In the genomic region with DNA sequence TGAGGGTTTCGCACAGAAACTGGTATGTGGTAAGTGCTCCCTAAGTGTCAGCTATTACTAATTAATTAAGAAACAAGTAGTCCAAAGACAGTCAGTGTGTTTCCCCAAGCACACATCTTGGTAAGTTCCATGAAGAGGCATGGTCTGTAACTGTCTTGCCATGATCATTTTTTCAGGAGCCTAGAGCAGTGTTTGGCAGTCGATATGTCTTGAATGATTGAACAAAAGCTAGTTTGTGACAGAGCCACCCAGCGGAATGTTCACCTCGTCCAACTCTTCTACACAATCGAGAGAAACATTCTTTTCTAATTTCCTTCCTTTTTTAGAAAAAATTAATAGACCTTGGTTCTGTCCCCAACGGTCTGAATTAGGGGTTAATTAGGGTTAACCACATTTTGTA, we compare ENCODE assay signal across 8 cellular contexts. TPM values are rescaled to one million over a fixed set of nuclear protein-coding genes. Genes with fewer than 3 reads are reported as not detected.
DNase-seq lines count a peak whose midpoint lies in the region; ATAC-seq and TF ChIP-seq lines count a peak whose summit lies in the region.

No MANE protein-coding gene starts in this region.

- H3K79me1 ChIP-seq in H9 (ENCODE audit: insufficient read depth, low read depth, low read length, poor library complexity, severe bottlenecking) = no peaks in the 10 kb centered on the region

- H3K4me2 ChIP-seq in H9 (ENCODE audit: insufficient read depth, insufficient read length, low read length) = no peak overlapping the region

- no peaks in the 10 kb centered on the region for H3K36me3 Mint-ChIP-seq in activated naive CD8-positive, alpha-beta T cell treated with anti-CD3 and anti-CD28 coated beads for 36 hours
- peaks cover 0 to 10% (median 7%) of the 10 kb centered on the region in 3 experiments; a peak in 5 of 7 replicates for H3K36me3 Mint-ChIP-seq in H9 (ENCODE audit: insufficient read depth in 1 of 3, low read depth in 3 of 3)

- no peaks in the 10 kb centered on the region for H3K27me3 ChIP-seq in left ventricle myocardium inferior (ENCODE audit: low read depth)
- H3K27me3 ChIP-seq in lung (ENCODE audit: control insufficient read depth, insufficient read depth) = no peaks in the 10 kb centered on the region
- H3K27me3 ChIP-seq in uterus = no peaks in the 10 kb centered on the region
- no peaks in the 10 kb centered on the region for H3K27me3 ChIP-seq in H9 (ENCODE audit: insufficient read depth, low read length)

- DNase-seq in left ventricle myocardium inferior = no peak
- DNase-seq in left cardiac atrium = no peak
- no peak for DNase-seq in activated naive CD8-positive, alpha-beta T cell treated with anti-CD3 and anti-CD28 coated beads for 36 hours
- DNase-seq in lung (ENCODE audit: low spot score) = no peak
- DNase-seq in uterus = no peak
- no peak for DNase-seq in H9

- peaks cover 15% of the 10 kb centered on the region for H3K4me1 Mint-ChIP-seq in activated naive CD8-positive, alpha-beta T cell treated with anti-CD3 and anti-CD28 coated beads for 36 hours
- H3K4me1 Mint-ChIP-seq in H9 = peaks cover 2 to 9% of the 10 kb centered on the region in 2 experiments

- H2BK15ac ChIP-seq in H9 (ENCODE audit: low read depth, low read length) = no peak overlapping the region

- H4K5ac ChIP-seq in H9 (ENCODE audit: insufficient read length, low read depth, low read length) = no peak overlapping the region

- no peak overlapping the region for H3K9ac ChIP-seq in H9 (ENCODE audit: extremely low read depth, insufficient read length, low read length)

- H3K27me3 Mint-ChIP-seq in activated naive CD8-positive, alpha-beta T cell treated with anti-CD3 and anti-CD28 coated beads for 36 hours = no peaks in the 10 kb centered on the region
- peaks cover 2% of the 10 kb centered on the region for H3K27me3 Mint-ChIP-seq in H9 (ENCODE audit: low read depth)

- TF ChIP-seq POLR2A in uterus (IDR thresholded peaks at IDR 0.05) = no peak

- H3K9me3 ChIP-seq in left ventricle myocardium inferior (replicated peaks) = peaks cover 24% of the 10 kb centered on the region
- peaks cover 2 to 5% of the 10 kb centered on the region in 2 donors for H3K9me3 ChIP-seq in lung (ENCODE audit: control insufficient read depth in 2 of 2, insufficient read depth in 1 of 2, low read length in 1 of 2)
- H3K9me3 ChIP-seq in uterus = peaks cover 0 to 4% of the 10 kb centered on the region in 2 donors
- no peaks in the 10 kb centered on the region for H3K9me3 ChIP-seq in H9 (ENCODE audit: control insufficient read depth, low read depth, low read length)

- intact Hi-C loops in left ventricle myocardium inferior (cut with micrococcal nuclease) (no loop called here), left cardiac atrium (cut with DNase I) (loop anchor here in 1 of 2 donors (2.0 kb wide), 1 partner anchor 52 kb away; no protein-coding TSS in a partner anchor), uterus (cut with DNase I; ENCODE audit: low total_unique reads) (no loop called here)

- H3K23ac ChIP-seq in H9 (ENCODE audit: insufficient read length, low read depth, low read length) = no peak overlapping the region

- H3K36me3 ChIP-seq in left ventricle myocardium inferior (no peaks in the 10 kb centered on the region), lung (ENCODE audit: control insufficient read depth in 2 of 2, insufficient read depth in 2 of 2, low read length in 2 of 2) (no peaks in the 10 kb centered on the region), uterus (no peaks in the 10 kb centered on the region)

- H3K27ac Mint-ChIP-seq in activated naive CD8-positive, alpha-beta T cell treated with anti-CD3 and anti-CD28 coated beads for 36 hours = peak overlapping the region; percentile 83
- H3K27ac Mint-ChIP-seq in H9 = no peak overlapping the region

- no peaks in the 10 kb centered on the region for H4K20me1 ChIP-seq in H9 (ENCODE audit: control insufficient read depth, insufficient read depth, insufficient read length)

- peak overlapping the region; percentile 76 for H3K27ac ChIP-seq in left ventricle myocardium inferior (replicated peaks)
- H3K27ac ChIP-seq in lung (ENCODE audit: low read depth in 1 of 2, low read length in 1 of 2) = peak overlapping the region; percentile 71 to 84
- peak overlapping the region; percentile 38 to 43 for H3K27ac ChIP-seq in uterus
- H3K27ac ChIP-seq in H9 (ENCODE audit: insufficient read length, low read depth, low read length) = no peak overlapping the region

- H3K9me3 Mint-ChIP-seq in activated naive CD8-positive, alpha-beta T cell treated with anti-CD3 and anti-CD28 coated beads for 36 hours = peaks cover 9% of the 10 kb centered on the region
- peaks cover 12 to 18% of the 10 kb centered on the region in 2 experiments for H3K9me3 Mint-ChIP-seq in H9

- H3K4me3 Mint-ChIP-seq in activated naive CD8-positive, alpha-beta T cell treated with anti-CD3 and anti-CD28 coated beads for 36 hours = peak overlapping the region; percentile 29
- H3K4me3 Mint-ChIP-seq in H9 = no peak overlapping the region

- H3K4me1 ChIP-seq in left ventricle myocardium inferior (peaks cover 17% of the 10 kb centered on the region), lung (ENCODE audit: control insufficient read depth in 2 of 2, insufficient read depth in 2 of 2, low read length in 2 of 2) (peaks cover 3 to 6% of the 10 kb centered on the region in 2 donors), uterus (no peaks in the 10 kb centered on the region), H9 (ENCODE audit: insufficient read depth, low read length) (no peaks in the 10 kb centered on the region; the same call in 1 of the 2 replicates)

- H2BK5ac ChIP-seq in H9 (ENCODE audit: insufficient read length, low read length) = no peak overlapping the region

- H3T11ph ChIP-seq in H9 (ENCODE audit: low read length) = no peak overlapping the region

- TF ChIP-seq CTCF in left ventricle myocardium inferior (IDR thresholded peaks at IDR 0.05; ENCODE audit: borderline replicate concordance) = no peak
- TF ChIP-seq CTCF in lung (IDR thresholded peaks at IDR 0.05; ENCODE audit: control extremely low read depth, extremely low read depth) = no peak
- TF ChIP-seq CTCF in uterus (IDR thresholded peaks at IDR 0.05) = no peak
- TF ChIP-seq CTCF in H9 (conservative IDR thresholded peaks at IDR 0.05) = no peak

- H3K56ac ChIP-seq in H9 (ENCODE audit: insufficient read length, low read depth, low read length) = no peak overlapping the region

- no peak overlapping the region for H2BK20ac ChIP-seq in H9 (ENCODE audit: low read depth, low read length, poor library complexity, severe bottlenecking)

- no peaks in the 10 kb centered on the region for H3K23me2 ChIP-seq in H9 (ENCODE audit: insufficient read length, low read depth, low read length, poor library complexity, severe bottlenecking)

- H3K4me3 ChIP-seq in left ventricle myocardium inferior (peak overlapping the region; percentile 29), lung (no peak overlapping the region), uterus (no peak overlapping the region)

- H3K14ac ChIP-seq in H9 (ENCODE audit: insufficient read depth, low read length) = no peak overlapping the region

- ATAC-seq in left cardiac atrium = no peak
- ATAC-seq in lung (ENCODE audit: insufficient read depth, low FRiP score) = no peak
- ATAC-seq in HG02588 (IDR thresholded peaks at IDR 0.05; ENCODE audit: unreplicated experiment) = no peak
- no peak for ATAC-seq in GM19467 (IDR thresholded peaks at IDR 0.05; ENCODE audit: unreplicated experiment)

- no peak overlapping the region for H3K4ac ChIP-seq in H9 (ENCODE audit: low read depth, low read length)

- H2BK12ac ChIP-seq in H9 (ENCODE audit: insufficient read length, low read depth, low read length) = no peak overlapping the region

- no peak overlapping the region for H4K8ac ChIP-seq in H9 (replicated peaks; ENCODE audit: insufficient read length, low read depth, low read length)

- no peak overlapping the region for H4K91ac ChIP-seq in H9 (ENCODE audit: insufficient read length, low read depth, low read length)

- H3K18ac ChIP-seq in H9 (ENCODE audit: insufficient read length, low read depth, low read length) = no peak overlapping the region

- 23 to 42% methylated on average over 6 of the region's 6 CpGs for WGBS in lung, 2 donors
- no CpG with 5 or more reads among the region's 6 CpGs for WGBS in H9 (ENCODE audit: extremely low coverage, insufficient read length, low lambda C conversion rate)

- H2AK5ac ChIP-seq in H9 (ENCODE audit: insufficient read length, low read length) = no peak overlapping the region

- H2BK120ac ChIP-seq in H9 (ENCODE audit: low read depth, low read length, poor library complexity, severe bottlenecking) = no peak overlapping the region

- H2AFZ ChIP-seq in H9 (ENCODE audit: low read length) = no peak overlapping the region

- H3K79me2 ChIP-seq in H9 (ENCODE audit: insufficient read depth, low read length) = no peaks in the 10 kb centered on the region

RNA-seq across cellular contexts. Expression of gene FTH1, which starts 57.5 kb away (rescaled TPM):
- total RNA-seq in left ventricle myocardium inferior (2,346 TPM), left cardiac atrium (1,000 to 10,000 TPM; 2,726 to 3,432 TPM), lung (1,000 to 10,000 TPM; 1,737 to 4,072 TPM), uterus (1,000 to 10,000 TPM in 3 of 4 donors, 100 to 1,000 TPM in 1; 402 to 1,927 (median 1,615) TPM), H9 (2021) (1,505 and 1,558 TPM in 2 replicates)
- 100 to 1,000 TPM; 821 to 824 TPM for total RNA-seq in activated naive CD8-positive, alpha-beta T cell treated with anti-CD3 and anti-CD28 coated beads for 36 hours
- over 10,000 TPM in 1 of 2 donors, 1,000 to 10,000 TPM in 1; 6,299 to 24,273 TPM for polyA plus RNA-seq in lung
